In the genomic region with DNA sequence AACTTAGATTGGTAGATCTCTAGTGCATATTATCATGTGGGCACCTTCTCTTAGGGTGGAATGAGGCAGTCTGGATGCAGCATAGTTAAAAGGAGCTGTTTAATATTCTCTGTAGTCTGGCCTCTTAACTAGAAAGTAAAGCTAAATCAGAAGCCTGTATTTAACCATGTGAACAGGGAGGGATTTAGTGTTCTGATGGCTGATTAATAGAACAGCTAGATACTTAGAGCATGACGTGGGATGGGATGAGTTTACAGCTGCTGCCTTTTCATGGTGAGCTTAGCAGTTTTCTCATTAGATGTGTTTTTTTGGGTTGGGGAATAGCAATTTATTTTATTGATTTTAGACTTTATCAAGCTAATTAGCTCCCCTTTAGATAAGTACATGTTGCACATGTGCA, we compare ENCODE assay signal across 25 cellular contexts.
"Had no signal": no experiment of that assay in that cellular context is flagged by ENCODE, and none has a peak within 500 bp of the region (broad histone marks: within the 10 kb centered on the region; RNA-seq: fewer than 3 reads in every experiment).

No MANE protein-coding gene starts in this region.

- ATAC-seq: activated CD4-positive, alpha-beta T cell treated with anti-CD3 and anti-CD28 coated beads for 36 hours; activated T-cell treated with anti-CD3 and anti-CD28 coated beads, Interleukin-2, amount 50 U/mL, for 4 hours; left lung; natural killer cell treated with Interleukin-12 subunit alpha and Interleukin-12 subunit beta and Interleukin-15 and Interleukin-18, amount 100 ng/mL, for 72 hours; stimulated activated effector memory CD8-positive, alpha-beta T cell treated with anti-CD3 and anti-CD28 coated beads, Interleukin-12 subunit alpha, Interleukin-12 subunit beta, amount 100 ng/mL, for 72 hours; stimulated activated naive CD8-positive, alpha-beta T cell treated with anti-CD3 and anti-CD28 coated beads, Interleukin-15, amount 100 ng/mL, for 72 hours had no signal

- H3K4me1 ChIP-seq: left lung, prostate gland, right atrium auricular region, tibial artery had no signal

- H3K27me3 ChIP-seq: left lung, right atrium auricular region, tibial artery had no signal

- H3K27me3 Mint-ChIP-seq: activated B cell treated with CpG ODN at 0.5 μM for 24 hours; activated CD4-positive, alpha-beta T cell treated with anti-CD3 and anti-CD28 coated beads for 36 hours; activated naive CD8-positive, alpha-beta T cell treated with anti-CD3 and anti-CD28 coated beads, Interleukin-2, amount 10 ng/mL, durations not matched to agents 7 days and 5 days; stimulated activated naive CD8-positive, alpha-beta T cell treated with anti-CD3 and anti-CD28 coated beads, Interleukin-15, amount 100 ng/mL, for 72 hours had no signal

- H3K4me3 ChIP-seq: left lung, lung, prostate gland, right atrium auricular region, tibial artery had no signal

- FAIRE-seq: small intestine had no signal

- H3K4me3 Mint-ChIP-seq: activated B cell treated with CpG ODN at 0.5 μM for 24 hours; activated CD4-positive, alpha-beta T cell treated with anti-CD3 and anti-CD28 coated beads for 36 hours; activated naive CD8-positive, alpha-beta T cell treated with anti-CD3 and anti-CD28 coated beads, Interleukin-2, amount 10 ng/mL, durations not matched to agents 7 days and 5 days; activated T-cell treated with anti-CD3 and anti-CD28 coated beads, Interleukin-2, amount 50 U/mL, for 4 hours; immature natural killer cell; natural killer cell treated with Interleukin-12 subunit alpha and Interleukin-12 subunit beta and Interleukin-15 and Interleukin-18, amount 100 ng/mL, for 72 hours; stimulated activated effector memory CD8-positive, alpha-beta T cell treated with anti-CD3 and anti-CD28 coated beads, Interleukin-12 subunit alpha, Interleukin-12 subunit beta, amount 100 ng/mL, for 72 hours; stimulated activated naive CD8-positive, alpha-beta T cell treated with anti-CD3 and anti-CD28 coated beads, Interleukin-15, amount 100 ng/mL, for 72 hours had no signal

- H3K27ac ChIP-seq: left lung, prostate gland, right atrium auricular region, tibial artery had no signal

- H3K4me1 Mint-ChIP-seq: activated B cell treated with CpG ODN at 0.5 μM for 24 hours; activated naive CD8-positive, alpha-beta T cell treated with anti-CD3 and anti-CD28 coated beads, Interleukin-2, amount 10 ng/mL, durations not matched to agents 7 days and 5 days; immature natural killer cell had no signal

- H3K36me3 ChIP-seq: prostate gland had no signal

- H3K9me3 Mint-ChIP-seq: activated B cell treated with CpG ODN at 0.5 μM for 24 hours; activated naive CD8-positive, alpha-beta T cell treated with anti-CD3 and anti-CD28 coated beads, Interleukin-2, amount 10 ng/mL, durations not matched to agents 7 days and 5 days; activated T-cell treated with anti-CD3 and anti-CD28 coated beads, Interleukin-2, amount 50 U/mL, for 4 hours; activated T-helper 2 cell treated with anti-CD3 and anti-CD28 coated beads, Interferon-gamma antibody, Interleukin-2, Interleukin-4, amounts not matched to agents 10 μg/mL and 5 μg/mL and 100 μg/mL, durations not matched to agents 14 hours and 24 hours and 36 hours; immature natural killer cell; natural killer cell treated with Interleukin-12 subunit alpha and Interleukin-12 subunit beta and Interleukin-15 and Interleukin-18, amount 100 ng/mL, for 72 hours; stimulated activated effector memory CD8-positive, alpha-beta T cell treated with anti-CD3 and anti-CD28 coated beads, Interleukin-12 subunit alpha, Interleukin-12 subunit beta, amount 100 ng/mL, for 72 hours; stimulated activated naive CD8-positive, alpha-beta T cell treated with anti-CD3 and anti-CD28 coated beads, Interleukin-15, amount 100 ng/mL, for 72 hours had no signal

- H3K9me3 ChIP-seq: left lung, prostate gland, right atrium auricular region, tibial artery had no signal

- DNase-seq: activated B cell treated with CpG ODN at 0.5 μM for 24 hours; activated CD4-positive, alpha-beta T cell treated with anti-CD3 and anti-CD28 coated beads for 36 hours; activated CD4-positive, alpha-beta T cell treated with anti-CD3 and anti-CD28 coated beads, Interleukin-2, amount 50 U/mL, for 4 hours; activated CD8-positive, alpha-beta memory T cell treated with anti-CD3 and anti-CD28 coated beads for 24 hours; activated CD8-positive, alpha-beta memory T cell treated with anti-CD3 and anti-CD28 coated beads, Interleukin-2, amount 50 U/mL, for 4 hours; activated naive CD4-positive, alpha-beta T cell treated with Interleukin-2 at 50 U/mL for 16 hours; activated naive CD8-positive, alpha-beta T cell treated with anti-CD3 and anti-CD28 coated beads, Interleukin-2, amount 10 ng/mL, durations not matched to agents 7 days and 5 days; activated T-cell treated with anti-CD3 and anti-CD28 coated beads, Interleukin-2, amount 50 U/mL, for 4 hours; amygdala; cortex of kidney; foreskin melanocyte; immature natural killer cell; kidney glomerular epithelial cell; left lung; small intestine; stimulated activated CD4-positive, alpha-beta T cell treated with anti-CD3 and anti-CD28 coated beads, Interleukin-2, amount 100 ng/mL, for 24 hours; stimulated activated naive CD8-positive, alpha-beta T cell treated with anti-CD3 and anti-CD28 coated beads, Interleukin-15, amount 100 ng/mL, for 72 hours; T-helper 9 cell; tibial artery had no signal

- H3K27ac Mint-ChIP-seq: activated B cell treated with CpG ODN at 0.5 μM for 24 hours; activated CD4-positive, alpha-beta T cell treated with anti-CD3 and anti-CD28 coated beads for 36 hours; activated naive CD8-positive, alpha-beta T cell treated with anti-CD3 and anti-CD28 coated beads, Interleukin-2, amount 10 ng/mL, durations not matched to agents 7 days and 5 days; activated T-helper 2 cell treated with anti-CD3 and anti-CD28 coated beads, Interferon-gamma antibody, Interleukin-2, Interleukin-4, amounts not matched to agents 10 μg/mL and 5 μg/mL and 100 μg/mL, durations not matched to agents 14 hours and 24 hours and 36 hours; immature natural killer cell; natural killer cell treated with Interleukin-12 subunit alpha and Interleukin-12 subunit beta and Interleukin-15 and Interleukin-18, amount 100 ng/mL, for 72 hours; stimulated activated effector memory CD8-positive, alpha-beta T cell treated with anti-CD3 and anti-CD28 coated beads, Interleukin-12 subunit alpha, Interleukin-12 subunit beta, amount 100 ng/mL, for 72 hours; stimulated activated naive CD8-positive, alpha-beta T cell treated with anti-CD3 and anti-CD28 coated beads, Interleukin-15, amount 100 ng/mL, for 72 hours had no signal
